8 cellular contexts compared by ENCODE assay signal in the genomic region with DNA sequence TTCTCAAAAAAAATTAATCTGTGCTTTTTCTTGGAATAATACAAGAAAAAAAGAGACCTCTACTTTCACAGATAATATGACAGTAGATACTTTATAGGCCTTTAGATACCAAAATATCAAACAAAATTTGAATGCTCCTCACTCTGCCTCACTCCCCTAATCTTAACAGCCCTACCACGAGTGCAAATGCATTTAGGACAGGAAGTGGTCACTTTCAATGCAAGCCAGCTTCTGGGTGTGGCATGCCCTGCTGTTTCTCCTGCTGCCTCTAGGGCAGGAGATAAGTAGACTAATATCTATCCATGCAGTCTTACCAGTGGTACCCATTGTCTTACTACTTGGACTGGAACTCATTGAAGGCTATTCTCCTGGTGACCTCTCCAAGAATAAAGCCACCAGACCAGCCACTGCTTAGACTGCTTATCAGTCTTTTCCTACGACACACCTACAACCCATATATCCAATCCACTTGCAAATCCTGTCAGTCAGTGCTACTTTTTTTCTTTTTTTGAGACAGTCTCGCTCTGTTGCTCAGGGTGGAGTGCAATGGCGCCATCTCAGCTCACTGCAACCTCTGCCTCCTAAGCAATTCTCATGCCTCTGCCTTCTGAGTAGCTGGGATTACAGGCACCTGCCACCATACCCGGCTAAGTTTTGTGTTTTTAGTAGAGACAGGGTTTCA. TPM values are rescaled to one million over a fixed set of nuclear protein-coding genes. Genes with fewer than 3 reads are reported as not detected.
DNase-seq lines count a peak whose midpoint lies in the region; ATAC-seq and TF ChIP-seq lines count a peak whose summit lies in the region.

No MANE protein-coding gene starts in this region.

- H3K4me1 Mint-ChIP-seq in activated naive CD8-positive, alpha-beta T cell treated with anti-CD3 and anti-CD28 coated beads for 36 hours: peaks cover 6% of the 10 kb centered on the region
- H3K4me1 Mint-ChIP-seq in nephron progenitor cell: no peaks in the 10 kb centered on the region

- no peaks in the 10 kb centered on the region for H3K36me3 ChIP-seq in HAP-1 (replicated peaks)
- no peaks in the 10 kb centered on the region for H3K36me3 ChIP-seq in heart left ventricle

- H3K27ac Mint-ChIP-seq in activated naive CD8-positive, alpha-beta T cell treated with anti-CD3 and anti-CD28 coated beads for 36 hours: no peak overlapping the region
- no peak overlapping the region for H3K27ac Mint-ChIP-seq in nephron progenitor cell

- ATAC-seq in heart left ventricle: no peak

- CTCF ChIA-PET in AG04450 (lab: Charles Lee): no interaction called here

- H3K9me3 ChIP-seq in AG04450 (ENCODE audit: control insufficient read depth, insufficient read depth, low read length) (no peaks in the 10 kb centered on the region), HAP-1 (no peaks in the 10 kb centered on the region), heart left ventricle (no peaks in the 10 kb centered on the region)

- intact Hi-C loops in heart left ventricle (cut with DNase I): loop anchor here in 1 of 10 donors (10.0 kb wide), 1 partner anchor 61 kb away; no protein-coding TSS in a partner anchor

- H3K27me3 Mint-ChIP-seq in activated naive CD8-positive, alpha-beta T cell treated with anti-CD3 and anti-CD28 coated beads for 36 hours: no peaks in the 10 kb centered on the region
- peaks cover 9% of the 10 kb centered on the region for H3K27me3 Mint-ChIP-seq in nephron progenitor cell (ENCODE audit: low read depth, poor library complexity)

- no peak for TF ChIP-seq POLR2A in heart left ventricle (IDR thresholded peaks at IDR 0.05)

- DNase-seq in AG04450 (ENCODE audit: low read depth, low spot score) (no peak), HAP-1 (ENCODE audit: low spot score in 2 of 2) (peak; percentile 23 to 60), LoVo (ENCODE audit: low spot score) (peak; percentile 27), nephron progenitor cell (no peak), heart left ventricle (no peak), NCI-H524 treated with DMSO at 0.1 percent for 48 hours (lab: John Stamatoyannopoulos, UW) (no peak)
- peak; percentile 3 for DNase-seq in activated naive CD8-positive, alpha-beta T cell treated with anti-CD3 and anti-CD28 coated beads for 36 hours

- H3K9me3 Mint-ChIP-seq in activated naive CD8-positive, alpha-beta T cell treated with anti-CD3 and anti-CD28 coated beads for 36 hours: no peaks in the 10 kb centered on the region
- H3K9me3 Mint-ChIP-seq in nephron progenitor cell: no peaks in the 10 kb centered on the region

- no peaks in the 10 kb centered on the region for H3K4me1 ChIP-seq in HAP-1
- no peaks in the 10 kb centered on the region for H3K4me1 ChIP-seq in heart left ventricle

- TF ChIP-seq CTCF in AG04450 (IDR thresholded peaks at IDR 0.05; ENCODE audit: low read depth, low read length) (peak; percentile 43), GM12872 (IDR thresholded peaks at IDR 0.05; ENCODE audit: insufficient read depth, low read depth, low read length) (peak; percentile 72), nephron progenitor cell (IDR thresholded peaks at IDR 0.05) (peak; percentile 29), heart left ventricle (IDR thresholded peaks at IDR 0.05) (peak in 2 of 12 donors; percentile 5 to 9)

- no peak overlapping the region for H3K4me3 ChIP-seq in AG04450 (ENCODE audit: low read depth, low read length)
- H3K4me3 ChIP-seq in HAP-1: no peak overlapping the region
- H3K4me3 ChIP-seq in heart left ventricle: no peak overlapping the region

- H3K27ac ChIP-seq in AG04450 (ENCODE audit: low read depth, low read length) (no peak overlapping the region), heart left ventricle (no peak overlapping the region)

- in situ Hi-C loops in HAP-1 (cut with MboI; ENCODE audit: low sequenced_read_pairs): no loop called here

- no peaks in the 10 kb centered on the region for H3K36me3 Mint-ChIP-seq in activated naive CD8-positive, alpha-beta T cell treated with anti-CD3 and anti-CD28 coated beads for 36 hours
- no peaks in the 10 kb centered on the region for H3K36me3 Mint-ChIP-seq in nephron progenitor cell (ENCODE audit: low read depth)

- peaks cover 3% of the 10 kb centered on the region for H3K27me3 ChIP-seq in AG04450 (ENCODE audit: control insufficient read depth, insufficient read depth, low read length)
- no peaks in the 10 kb centered on the region for H3K27me3 ChIP-seq in HAP-1 (ENCODE audit: low read depth)
- no peaks in the 10 kb centered on the region for H3K27me3 ChIP-seq in heart left ventricle

- no peak overlapping the region for H3K4me3 Mint-ChIP-seq in activated naive CD8-positive, alpha-beta T cell treated with anti-CD3 and anti-CD28 coated beads for 36 hours
- H3K4me3 Mint-ChIP-seq in nephron progenitor cell: no peak overlapping the region

- POLR2A ChIA-PET in AG04450 (lab: Yijun Ruan, JAX): no interaction called here

- 74 to 80% (median 74%) methylated on average over 5 of the region's 5 CpGs for WGBS in heart left ventricle, 4 donors

RNA-seq across cellular contexts. Expression of gene FRRS1L, which starts 23.0 kb away (rescaled TPM):
- polyA plus RNA-seq in AG04450 (2011; rRNA removed) (0.10 and 0.14 TPM in 2 replicates), heart left ventricle (under 1 TPM; 0.04 to 0.08 TPM)
- 0.09 TPM in 1 of 2 replicates, not detected in the other for polyA minus RNA-seq in AG04450 (2011; rRNA and poly(A)+ RNA removed)
- total RNA-seq in activated naive CD8-positive, alpha-beta T cell treated with anti-CD3 and anti-CD28 coated beads for 36 hours: not detected
- 1 to 10 TPM in 7 of 9 donors, under 1 TPM in 2; 0.42 to 2.5 (median 1.8) TPM for total RNA-seq in heart left ventricle

RNA-seq across cellular contexts. Expression of gene TMEM245, which starts 24.3 kb away (rescaled TPM):
- polyA plus RNA-seq in AG04450 (2011; rRNA removed): 36.1 and 42.0 TPM in 2 replicates
- 61.9 and 67.3 TPM in 2 replicates for polyA minus RNA-seq in AG04450 (2011; rRNA and poly(A)+ RNA removed)
- total RNA-seq in activated naive CD8-positive, alpha-beta T cell treated with anti-CD3 and anti-CD28 coated beads for 36 hours: 10 to 100 TPM; 30.4 to 32.7 TPM
- total RNA-seq in heart left ventricle: 100 to 1,000 TPM in 5 of 9 donors, 10 to 100 TPM in 4; 84.4 to 174 (median 103) TPM
- polyA plus RNA-seq in heart left ventricle: 10 to 100 TPM; 16.7 to 79.7 TPM

Comparison
In these comparisons a context has a peak if more than half of its experiments do, and no peak if none do; other contexts are left out.
1. DNase-seq: peak in HAP-1 (2 of 2), LoVo (single experiment) and activated naive CD8-positive, alpha-beta T cell treated with anti-CD3 and anti-CD28 coated beads for 36 hours (single experiment); none in AG04450 (single experiment), nephron progenitor cell (single experiment), heart left ventricle (0 of 5) and NCI-H524 treated with DMSO at 0.1 percent for 48 hours (single experiment).